Comparison of ENCODE assay signal across 2 cellular contexts in genomic region chr19:55197531-55197930, GRCh38.
TF ChIP-seq lines count a peak whose summit lies in the region.

No MANE protein-coding gene starts in this region.

TF ChIP-seq in HCT116, 20 proteins besides CTCF, POLR2A, EP300 and RAD21:
- TF ChIP-seq CEBPB (IDR thresholded peaks at IDR 0.05; ENCODE audit: low read depth) (no peak), ATF3 (IDR thresholded peaks at IDR 0.05) (no peak), POLR2AphosphoS5 (IDR thresholded peaks at IDR 0.05; ENCODE audit: low read depth, low read length) (no peak), FOSL1 (IDR thresholded peaks at IDR 0.05; ENCODE audit: low read depth) (no peak), EZH2 (IDR thresholded peaks at IDR 0.05) (no peak), TCF7L2 (IDR thresholded peaks at IDR 0.05; ENCODE audit: borderline replicate concordance, extremely low read depth, insufficient read depth, insufficient read length) (no peak), YY1 (IDR thresholded peaks at IDR 0.05; ENCODE audit: extremely low read depth, insufficient replicate concordance, low read depth, low read length) (no peak), SP1 (IDR thresholded peaks at IDR 0.05; ENCODE audit: low read depth) (no peak), EZH2phosphoT487 (IDR thresholded peaks at IDR 0.05; ENCODE audit: borderline replicate concordance) (no peak), ELF1 (IDR thresholded peaks at IDR 0.05; ENCODE audit: borderline replicate concordance, low read depth) (no peak), ZFX (IDR thresholded peaks at IDR 0.05) (no peak), EGR1 (IDR thresholded peaks at IDR 0.05; ENCODE audit: low read depth) (no peak), REST (IDR thresholded peaks at IDR 0.05; ENCODE audit: low read depth) (no peak), MAX (IDR thresholded peaks at IDR 0.05) (no peak), CBX3 (IDR thresholded peaks at IDR 0.05; ENCODE audit: low read depth) (no peak), ZNF274 (IDR thresholded peaks at IDR 0.05; ENCODE audit: low read depth, low read length) (no peak)

TF ChIP-seq in HepG2, 621 proteins besides CTCF, POLR2A, EP300 and RAD21:
- TF ChIP-seq THAP11 (CRISPR knock-in tag; IDR thresholded peaks at IDR 0.05) (peak; percentile 95), SUZ12 (IDR thresholded peaks at IDR 0.05; ENCODE audit: low read depth, low read length) (0 out of 2 replicates have a peak, but pooled peaks have one; percentile 34), ZNF713 (CRISPR knock-in tag; IDR thresholded peaks at IDR 0.05) (no peak), FOXP4 (CRISPR knock-in tag; IDR thresholded peaks at IDR 0.05) (no peak), ZNF383 (CRISPR knock-in tag; IDR thresholded peaks at IDR 0.05; ENCODE audit: borderline replicate concordance) (no peak), DNMT3B (CRISPR knock-in tag; conservative IDR thresholded peaks at IDR 0.05) (no peak), SIN3A (IDR thresholded peaks at IDR 0.05; ENCODE audit: borderline replicate concordance, low read depth, low read length) (no peak), HCFC1 (IDR thresholded peaks at IDR 0.05; ENCODE audit: low read depth, low read length) (peak; percentile 61; the same call in 1 of the 2 replicates), ZNF143 (CRISPR knock-in tag; IDR thresholded peaks at IDR 0.05) (peak; percentile 86)
